Comparison of ENCODE assay signal across 16 cellular contexts in genomic region chr2:98713332-98714015, GRCh38. TPM values are rescaled to one million over a fixed set of nuclear protein-coding genes. Genes with fewer than 3 reads are reported as not detected.
DNase-seq lines count a peak whose midpoint lies in the region; ATAC-seq lines count a peak whose summit lies in the region.
"Had no signal": no experiment of that assay in that cellular context is flagged by ENCODE, and none has a peak within 500 bp of the region (broad histone marks: within the 10 kb centered on the region; RNA-seq: fewer than 3 reads in every experiment).

No MANE protein-coding gene starts in this region.

- no peak overlapping the region for H3K27ac ChIP-seq in mesendoderm (ENCODE audit: low read depth, low read length)
- H3K27ac ChIP-seq: neural progenitor cell had no signal

- no peaks in the 10 kb centered on the region for H3K27me3 ChIP-seq in mesendoderm (ENCODE audit: insufficient read depth, low read length, poor library complexity)
- H3K27me3 ChIP-seq: neural progenitor cell had no signal

- H3K27me3 Mint-ChIP-seq in activated CD8-positive, alpha-beta memory T cell treated with anti-CD3 and anti-CD28 coated beads, Interleukin-2, amount 10 ng/mL, durations not matched to agents 7 days and 5 days: no peaks in the 10 kb centered on the region
- H3K27me3 Mint-ChIP-seq in stimulated activated naive B cell treated with anti-CD40 and anti-IgM and Interleukin-4, amounts not matched to agents 10 μg/mL and 1 μg/mL and 100 μg/mL, for 72 hours: no peaks in the 10 kb centered on the region

- H2BK120ac ChIP-seq in mesendoderm (ENCODE audit: low read depth, low read length): no peak overlapping the region

- peaks cover 37% of the 10 kb centered on the region for H3K36me3 Mint-ChIP-seq in activated CD8-positive, alpha-beta memory T cell treated with anti-CD3 and anti-CD28 coated beads, Interleukin-2, amount 10 ng/mL, durations not matched to agents 7 days and 5 days
- H3K36me3 Mint-ChIP-seq in stimulated activated naive B cell treated with anti-CD40 and anti-IgM and Interleukin-4, amounts not matched to agents 10 μg/mL and 1 μg/mL and 100 μg/mL, for 72 hours: no peaks in the 10 kb centered on the region
- H3K36me3 Mint-ChIP-seq: neural progenitor cell had no signal

- no peak overlapping the region for H3K4ac ChIP-seq in mesendoderm (ENCODE audit: low read depth, low read length)

- H3K4me3 Mint-ChIP-seq in activated CD8-positive, alpha-beta memory T cell treated with anti-CD3 and anti-CD28 coated beads, Interleukin-2, amount 10 ng/mL, durations not matched to agents 7 days and 5 days: no peak overlapping the region
- peak overlapping the region in 1 of 2 donors; percentile 62 for H3K4me3 Mint-ChIP-seq in stimulated activated naive B cell treated with anti-CD40 and anti-IgM and Interleukin-4, amounts not matched to agents 10 μg/mL and 1 μg/mL and 100 μg/mL, for 72 hours
- H3K4me3 Mint-ChIP-seq: neural progenitor cell had no signal

- no peak overlapping the region for H3K18ac ChIP-seq in mesendoderm (ENCODE audit: low read length)

- H3K79me2 ChIP-seq in mesendoderm (ENCODE audit: control insufficient read depth, insufficient read depth, low read length): no peaks in the 10 kb centered on the region

- H3K36me3 ChIP-seq in mesendoderm (ENCODE audit: control insufficient read depth, insufficient read depth, low read length): no peaks in the 10 kb centered on the region
- H3K36me3 ChIP-seq: neural progenitor cell had no signal

- no peak overlapping the region for H2BK15ac ChIP-seq in mesendoderm (replicated peaks; ENCODE audit: low read depth)

- peak; percentile 32 for ATAC-seq in activated CD8-positive, alpha-beta memory T cell treated with anti-CD3 and anti-CD28 coated beads, Interleukin-2, amount 10 ng/mL, durations not matched to agents 7 days and 5 days
- peak; percentile 65 for ATAC-seq in GM21717 (IDR thresholded peaks at IDR 0.05; ENCODE audit: unreplicated experiment)
- peak; percentile 83 for ATAC-seq in HG03354 (IDR thresholded peaks at IDR 0.05; ENCODE audit: poor library complexity, severe bottlenecking, unreplicated experiment)
- peak; percentile 87 for ATAC-seq in stimulated activated naive B cell treated with anti-CD40 and anti-IgM and Interleukin-4, amounts not matched to agents 10 μg/mL and 1 μg/mL and 100 μg/mL, for 72 hours (replicated peaks)

- H3K9ac ChIP-seq in mesendoderm (ENCODE audit: low read length): no peak overlapping the region
- H3K9ac ChIP-seq: neural progenitor cell had no signal

- no peak overlapping the region for H3K56ac ChIP-seq in mesendoderm (ENCODE audit: low read length)

- H4K8ac ChIP-seq in mesendoderm (ENCODE audit: low read depth, low read length): no peak overlapping the region

- no peaks in the 10 kb centered on the region for H3K4me1 ChIP-seq in mesendoderm (ENCODE audit: control insufficient read depth, low read depth, low read length)
- H3K4me1 ChIP-seq: neural progenitor cell had no signal

- DNase-seq in activated CD8-positive, alpha-beta memory T cell treated with anti-CD3 and anti-CD28 coated beads, Interleukin-2, amount 10 ng/mL, durations not matched to agents 7 days and 5 days: no peak
- DNase-seq in activated CD8-positive, alpha-beta memory T cell treated with anti-CD3 and anti-CD28 coated beads, Interleukin-2, amount 50 U/mL, for 4 hours: no peak
- no peak for DNase-seq in stimulated activated naive B cell treated with anti-CD40 and anti-IgM and Interleukin-4, amounts not matched to agents 10 μg/mL and 1 μg/mL and 100 μg/mL, for 72 hours
- DNase-seq in mesendoderm (no peak), Ammon's horn (ENCODE audit: low spot score) (no peak), RPMI8226 (no peak)
- DNase-seq: ACHN; activated CD4-positive, CD25-positive, alpha-beta regulatory T cell treated with anti-CD3 and anti-CD28 coated beads, Interleukin-2, amount 50 U/mL, for 72 hours; amygdala; NCI-H1436 treated with DMSO at 0.1 percent for 48 hours; stimulated activated CD4-positive, alpha-beta T cell treated with anti-CD3 and anti-CD28 coated beads, Interleukin-4, amount 100 ng/mL, for 24 hours; trophoblast cell had no signal

- no peaks in the 10 kb centered on the region for H3K9me3 Mint-ChIP-seq in activated CD8-positive, alpha-beta memory T cell treated with anti-CD3 and anti-CD28 coated beads, Interleukin-2, amount 10 ng/mL, durations not matched to agents 7 days and 5 days (ENCODE audit: low read depth)
- no peaks in the 10 kb centered on the region for H3K9me3 Mint-ChIP-seq in stimulated activated naive B cell treated with anti-CD40 and anti-IgM and Interleukin-4, amounts not matched to agents 10 μg/mL and 1 μg/mL and 100 μg/mL, for 72 hours
- H3K9me3 Mint-ChIP-seq: neural progenitor cell had no signal

- peak overlapping the region; percentile 59 for H3K27ac Mint-ChIP-seq in activated CD8-positive, alpha-beta memory T cell treated with anti-CD3 and anti-CD28 coated beads, Interleukin-2, amount 10 ng/mL, durations not matched to agents 7 days and 5 days
- H3K27ac Mint-ChIP-seq in stimulated activated naive B cell treated with anti-CD40 and anti-IgM and Interleukin-4, amounts not matched to agents 10 μg/mL and 1 μg/mL and 100 μg/mL, for 72 hours: peak overlapping the region; percentile 47
- H3K27ac Mint-ChIP-seq: neural progenitor cell had no signal

- CTCF ChIA-PET in activated CD8-positive, alpha-beta memory T cell treated with anti-CD3 and anti-CD28 coated beads, Interleukin-2, amount 10 ng/mL, durations not matched to agents 7 days and 5 days (lab: Charles Lee): no interaction called here

- no peak overlapping the region for H4K5ac ChIP-seq in mesendoderm (ENCODE audit: low read length)

- H2BK5ac ChIP-seq in mesendoderm (ENCODE audit: low read length): no peak overlapping the region

- H3K23ac ChIP-seq in mesendoderm (ENCODE audit: low read length): no peak overlapping the region

- peaks cover 79% of the 10 kb centered on the region for H3K4me1 Mint-ChIP-seq in activated CD8-positive, alpha-beta memory T cell treated with anti-CD3 and anti-CD28 coated beads, Interleukin-2, amount 10 ng/mL, durations not matched to agents 7 days and 5 days
- peaks cover 23 to 32% of the 10 kb centered on the region in 2 donors for H3K4me1 Mint-ChIP-seq in stimulated activated naive B cell treated with anti-CD40 and anti-IgM and Interleukin-4, amounts not matched to agents 10 μg/mL and 1 μg/mL and 100 μg/mL, for 72 hours
- H3K4me1 Mint-ChIP-seq: neural progenitor cell had no signal

- WGBS in mesendoderm (ENCODE audit: extremely low coverage, insufficient coverage, low lambda C conversion rate): no CpG with 5 or more reads among the region's 4 CpGs

- no peak overlapping the region for H3K4me2 ChIP-seq in mesendoderm (ENCODE audit: low read length)
- H3K4me2 ChIP-seq: neural progenitor cell had no signal

- no peak overlapping the region for H2AK5ac ChIP-seq in mesendoderm (ENCODE audit: low read length)

- H3K4me3 ChIP-seq in mesendoderm (ENCODE audit: low read length): no peak overlapping the region
- H3K4me3 ChIP-seq: neural progenitor cell had no signal

- H3K79me1 ChIP-seq in mesendoderm (ENCODE audit: low read length): no peaks in the 10 kb centered on the region

RNA-seq across cellular contexts. Expression of gene MGAT4A, which starts 17.5 kb away (rescaled TPM):
- 10 to 100 TPM; 57.4 to 72.0 TPM for total RNA-seq in activated CD8-positive, alpha-beta memory T cell treated with anti-CD3 and anti-CD28 coated beads, Interleukin-2, amount 10 ng/mL, durations not matched to agents 7 days and 5 days
- 0.55 TPM for polyA plus RNA-seq in mesendoderm (2013, experiment 1 of 2)
- 0.70 TPM for polyA plus RNA-seq in mesendoderm (2013, experiment 2 of 2)
- total RNA-seq: RPMI7951 had no signal

Comparison
In these comparisons a context has a peak if more than half of its experiments do, and no peak if none do; other contexts are left out.
1. ATAC-seq: peak in every context shown above with its lines; median percentile 87 in stimulated activated naive B cell treated with anti-CD40 and anti-IgM and Interleukin-4, amounts not matched to agents 10 μg/mL and 1 μg/mL and 100 μg/mL, for 72 hours; 83 in HG03354; 65 in GM21717; 32 in activated CD8-positive, alpha-beta memory T cell treated with anti-CD3 and anti-CD28 coated beads, Interleukin-2, amount 10 ng/mL, durations not matched to agents 7 days and 5 days.